29 cellular contexts compared by ENCODE assay signal in the genomic region with DNA sequence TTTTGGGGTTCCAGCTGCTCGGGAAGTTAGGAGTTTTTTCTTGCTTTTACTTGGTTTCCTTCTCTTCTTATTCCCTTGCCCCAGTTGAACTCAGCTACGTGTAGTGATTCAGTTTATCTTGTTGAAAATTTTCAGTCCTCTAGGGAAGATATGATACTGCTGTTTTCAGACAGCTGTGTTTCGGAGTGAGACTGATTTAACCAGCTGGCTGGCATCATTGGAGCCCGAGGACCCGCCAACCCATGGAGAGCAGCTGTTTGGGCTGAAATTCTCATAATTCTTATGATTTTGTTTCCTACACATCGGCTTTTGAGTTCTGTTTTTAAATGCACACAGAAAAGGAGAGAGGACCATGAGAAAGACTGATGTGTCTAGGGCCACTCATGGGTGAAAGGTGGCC.
DNase-seq lines count a peak whose midpoint lies in the region; ATAC-seq and TF ChIP-seq lines count a peak whose summit lies in the region.
"Had no signal": no experiment of that assay in that cellular context is flagged by ENCODE, and none has a peak within 500 bp of the region (broad histone marks: within the 10 kb centered on the region; RNA-seq: fewer than 3 reads in every experiment).

No MANE protein-coding gene starts in this region.

- peaks cover 89% of the 10 kb centered on the region for H3K4me1 ChIP-seq in psoas muscle

- H3K4me3 ChIP-seq in GM12865 (ENCODE audit: low read depth, low read length) (no peak overlapping the region), psoas muscle (no peak overlapping the region)
- H3K4me3 ChIP-seq: esophagus squamous epithelium, hepatocyte, prostate gland, suprapubic skin, upper lobe of left lung had no signal

- peak overlapping the region; percentile 77 for H3K27ac Mint-ChIP-seq in central memory CD8-positive, alpha-beta T cell (ENCODE audit: low read depth)
- H3K27ac Mint-ChIP-seq: activated T-cell treated with anti-CD3 and anti-CD28 coated beads, Interleukin-2, amount 50 U/mL, for 72 hours; T-helper 2 cell treated with Interferon-gamma antibody and Interleukin-4, amounts not matched to agents 5 μg/mL and 100 μg/mL, for 36 hours had no signal

- no peaks in the 10 kb centered on the region for H3K9me3 ChIP-seq in psoas muscle
- H3K9me3 ChIP-seq: esophagus squamous epithelium, prostate gland, suprapubic skin, upper lobe of left lung had no signal

- TF ChIP-seq CTCF in GM12865 (IDR thresholded peaks at IDR 0.05; ENCODE audit: insufficient read depth, low read depth, low read length, missing control alignments), result no peak
- TF ChIP-seq CTCF in psoas muscle (IDR thresholded peaks at IDR 0.05), result no peak

- ATAC-seq in HG02943 (IDR thresholded peaks at IDR 0.05; ENCODE audit: low read depth, unreplicated experiment) (peak; percentile 54), psoas muscle (no peak), GM18517 (IDR thresholded peaks at IDR 0.05; ENCODE audit: unreplicated experiment) (no peak)
- ATAC-seq in central memory CD8-positive, alpha-beta T cell (replicated peaks; ENCODE audit: extremely low read depth, poor library complexity, severe bottlenecking), result no peak
- ATAC-seq: activated T-cell treated with anti-CD3 and anti-CD28 coated beads, Interleukin-2, amount 50 U/mL, for 72 hours; foreskin keratinocyte had no signal

- H3K36me3 ChIP-seq in psoas muscle (ENCODE audit: insufficient read depth in 1 of 2, low read depth in 1 of 2), result no peaks in the 10 kb centered on the region
- H3K36me3 ChIP-seq: prostate gland, suprapubic skin had no signal

- no peaks in the 10 kb centered on the region for H3K9me3 Mint-ChIP-seq in central memory CD8-positive, alpha-beta T cell
- H3K9me3 Mint-ChIP-seq: activated T-cell treated with anti-CD3 and anti-CD28 coated beads, Interleukin-2, amount 50 U/mL, for 72 hours; T-helper 2 cell treated with Interferon-gamma antibody and Interleukin-4, amounts not matched to agents 5 μg/mL and 100 μg/mL, for 36 hours had no signal

- no peaks in the 10 kb centered on the region for H3K27me3 ChIP-seq in psoas muscle (ENCODE audit: insufficient read depth in 3 of 3, low read length in 2 of 3)
- H3K27me3 ChIP-seq: esophagus squamous epithelium, foreskin keratinocyte, hepatocyte, suprapubic skin, upper lobe of left lung had no signal

- no peaks in the 10 kb centered on the region for H3K27me3 Mint-ChIP-seq in central memory CD8-positive, alpha-beta T cell

- H3K4me3 Mint-ChIP-seq in central memory CD8-positive, alpha-beta T cell, result no peak overlapping the region
- H3K4me3 Mint-ChIP-seq: activated T-cell treated with anti-CD3 and anti-CD28 coated beads, Interleukin-2, amount 50 U/mL, for 72 hours; T-helper 2 cell treated with Interferon-gamma antibody and Interleukin-4, amounts not matched to agents 5 μg/mL and 100 μg/mL, for 36 hours had no signal

- peaks cover 13% of the 10 kb centered on the region for H3K36me3 Mint-ChIP-seq in central memory CD8-positive, alpha-beta T cell (ENCODE audit: insufficient read depth)

- WGBS in psoas muscle, 3 donors, result 46 to 63% (median 47%) methylated on average over 6 of the region's 6 CpGs

- intact Hi-C loops in psoas muscle (cut with DNase I), result loop anchor here in 1 of 2 donors (5.0 kb wide), 2 partner anchors 70 to 270 kb away; partner anchors contain the start of gene NR3C1

- peaks cover 25% of the 10 kb centered on the region for H3K4me1 Mint-ChIP-seq in central memory CD8-positive, alpha-beta T cell

- peak overlapping the region; percentile 94 for H3K27ac ChIP-seq in psoas muscle
- H3K27ac ChIP-seq: foreskin keratinocyte, hepatocyte, prostate gland, suprapubic skin, upper lobe of left lung had no signal

- peak; percentile 46 for DNase-seq in GM12865 (ENCODE audit: low read depth)
- no peak for DNase-seq in central memory CD8-positive, alpha-beta T cell (ENCODE audit: low spot score in 2 of 2)
- no peak for DNase-seq in psoas muscle
- DNase-seq in NOMO-1 treated with DMSO at 0.1 percent for 48 hours (lab: John Stamatoyannopoulos, UW; ENCODE audit: unreplicated experiment), result no peak
- DNase-seq in NK-92 (lab: John Stamatoyannopoulos, UW; ENCODE audit: unreplicated experiment), result no peak
- DNase-seq: activated CD4-positive, alpha-beta T cell treated with anti-CD3 and anti-CD28 coated beads, Interleukin-2, amount 50 U/mL, for 48 hours; activated CD4-positive, CD25-positive, alpha-beta regulatory T cell treated with anti-CD3 and anti-CD28 coated beads, Interleukin-2, amount 50 U/mL, for 72 hours; activated naive CD4-positive, alpha-beta T cell; activated T-cell treated with anti-CD3 and anti-CD28 coated beads, Interleukin-2, amount 50 U/mL, for 72 hours; central memory CD4-positive, alpha-beta T cell; dermis blood vessel endothelial cell; DMS53; esophagus squamous epithelium; foreskin keratinocyte; mesendoderm; NCI-H1092; NCI-H187 treated with DMSO at 0.1 percent for 48 hours; NCI-H510A treated with DMSO at 0.1 percent for 48 hours; occipital lobe; SHP77; small intestine; stimulated activated naive CD4-positive, alpha-beta T cell treated with Interleukin-2 at 50 U/mL for 16 hours; upper lobe of left lung had no signal
